ENCODE assay signal across 15 cellular contexts in genomic region chr20:48807051-48807450, GRCh38.
"Had no signal": no experiment of that assay in that cellular context is flagged by ENCODE, and none has a peak within 500 bp of the region (broad histone marks: within the 10 kb centered on the region; RNA-seq: fewer than 3 reads in every experiment).

No MANE protein-coding gene starts in this region.

- H3K4me1 ChIP-seq: suprapubic skin had no signal

- H3K4me3 ChIP-seq: skin epidermis, suprapubic skin had no signal

- H3K27me3 ChIP-seq: gastrocnemius medialis, suprapubic skin had no signal

- H3K27ac ChIP-seq: gastrocnemius medialis, skin epidermis, suprapubic skin, WERI-Rb-1 had no signal

- H3K27ac Mint-ChIP-seq: activated CD4-positive, alpha-beta memory T cell treated with anti-CD3 and anti-CD28 coated beads for 36 hours; activated naive CD8-positive, alpha-beta T cell had no signal

- H3K9me3 ChIP-seq: gastrocnemius medialis, suprapubic skin had no signal

- H3K27me3 Mint-ChIP-seq: activated CD4-positive, alpha-beta memory T cell treated with anti-CD3 and anti-CD28 coated beads for 36 hours; activated naive CD8-positive, alpha-beta T cell; naive B cell had no signal

- DNase-seq: activated CD4-positive, alpha-beta memory T cell treated with anti-CD3 and anti-CD28 coated beads for 36 hours; activated gamma-delta T cell treated with Interleukin-2 at 50 U/mL for 16 hours; activated T-cell treated with anti-CD3 and anti-CD28 coated beads, Interleukin-2, amount 50 U/mL, for 48 hours; amniotic stem cell; central memory CD4-positive, alpha-beta T cell; naive B cell; stimulated activated CD4-positive, alpha-beta T cell treated with anti-CD3 and anti-CD28 coated beads, Interleukin-4, amount 100 ng/mL, for 24 hours; stimulated activated naive CD8-positive, alpha-beta T cell treated with anti-CD3 and anti-CD28 coated beads, Interleukin-15, Interleukin-2, amounts not matched to agents 100 U/mL and 50 U/mL, for 24 hours; WERI-Rb-1 had no signal

- H3K4me3 Mint-ChIP-seq: activated CD4-positive, alpha-beta memory T cell treated with anti-CD3 and anti-CD28 coated beads for 36 hours; activated naive CD8-positive, alpha-beta T cell; naive B cell had no signal

- H3K36me3 ChIP-seq: gastrocnemius medialis, suprapubic skin had no signal

- ATAC-seq: left lobe of liver; SK-N-SH treated with all-trans-retinoic acid at 6 μM for 48 hours; stimulated activated naive CD8-positive, alpha-beta T cell treated with anti-CD3 and anti-CD28 coated beads, Interleukin-15, Interleukin-2, amounts not matched to agents 100 U/mL and 50 U/mL, for 24 hours had no signal
